1 cellular context compared by ENCODE assay signal in the genomic region with DNA sequence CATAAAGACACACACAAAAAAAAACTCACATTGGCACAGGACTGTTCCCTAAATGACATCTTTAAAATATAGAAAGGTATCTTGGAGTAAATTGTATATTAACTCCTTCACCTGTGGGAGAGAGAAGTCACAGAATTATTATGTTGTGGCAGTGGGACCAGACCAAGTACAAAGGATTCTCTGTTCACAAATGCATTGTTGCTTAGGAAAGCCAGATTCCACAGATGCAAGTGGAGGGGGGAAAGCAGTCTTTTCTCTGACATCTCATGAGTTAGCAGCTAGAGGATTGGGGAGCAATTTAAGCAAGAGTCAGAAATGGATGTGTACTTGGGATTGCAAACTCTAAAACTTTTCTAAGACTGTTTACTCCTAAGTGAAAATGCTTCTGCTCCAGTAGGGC.
TF ChIP-seq lines count a peak whose summit lies in the region.

No MANE protein-coding gene starts in this region.

TF ChIP-seq in SK-N-SH, 30 proteins besides CTCF, POLR2A, EP300 and RAD21 (continued from another document):
- TF ChIP-seq, protein P1, sequence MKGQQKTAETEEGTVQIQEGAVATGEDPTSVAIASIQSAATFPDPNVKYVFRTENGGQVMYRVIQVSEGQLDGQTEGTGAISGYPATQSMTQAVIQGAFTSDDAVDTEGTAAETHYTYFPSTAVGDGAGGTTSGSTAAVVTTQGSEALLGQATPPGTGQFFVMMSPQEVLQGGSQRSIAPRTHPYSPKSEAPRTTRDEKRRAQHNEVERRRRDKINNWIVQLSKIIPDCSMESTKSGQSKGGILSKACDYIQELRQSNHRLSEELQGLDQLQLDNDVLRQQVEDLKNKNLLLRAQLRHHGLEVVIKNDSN (IDR thresholded peaks at IDR 0.05; ENCODE audit: borderline replicate concordance, low read depth) = no peak
- TF ChIP-seq ELF1 (IDR thresholded peaks at IDR 0.05) = no peak
- no peak for TF ChIP-seq GATA2 (CRISPR knock-in tag; IDR thresholded peaks at IDR 0.05)
- TF ChIP-seq MEF2A (IDR thresholded peaks at IDR 0.05; ENCODE audit: borderline replicate concordance, low read depth) = no peak
- TF ChIP-seq, protein P2, sequence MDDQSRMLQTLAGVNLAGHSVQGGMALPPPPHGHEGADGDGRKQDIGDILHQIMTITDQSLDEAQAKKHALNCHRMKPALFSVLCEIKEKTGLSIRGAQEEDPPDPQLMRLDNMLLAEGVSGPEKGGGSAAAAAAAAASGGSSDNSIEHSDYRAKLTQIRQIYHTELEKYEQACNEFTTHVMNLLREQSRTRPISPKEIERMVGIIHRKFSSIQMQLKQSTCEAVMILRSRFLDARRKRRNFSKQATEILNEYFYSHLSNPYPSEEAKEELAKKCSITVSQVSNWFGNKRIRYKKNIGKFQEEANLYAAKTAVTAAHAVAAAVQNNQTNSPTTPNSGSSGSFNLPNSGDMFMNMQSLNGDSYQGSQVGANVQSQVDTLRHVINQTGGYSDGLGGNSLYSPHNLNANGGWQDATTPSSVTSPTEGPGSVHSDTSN (IDR thresholded peaks at IDR 0.05) = no peak
- no peak for TF ChIP-seq NFIC (IDR thresholded peaks at IDR 0.05; ENCODE audit: borderline replicate concordance)
- TF ChIP-seq TEAD4 (IDR thresholded peaks at IDR 0.05; ENCODE audit: borderline replicate concordance, insufficient read depth) = no peak
- TF ChIP-seq SMC3 (IDR thresholded peaks at IDR 0.05; ENCODE audit: low read depth, low read length) = no peak
- TF ChIP-seq SIN3A (IDR thresholded peaks at IDR 0.05; ENCODE audit: borderline replicate concordance, low read depth, low read length) = no peak
- TF ChIP-seq RCOR1 (IDR thresholded peaks at IDR 0.05; ENCODE audit: low read length) = no peak
- TF ChIP-seq, protein P3, sequence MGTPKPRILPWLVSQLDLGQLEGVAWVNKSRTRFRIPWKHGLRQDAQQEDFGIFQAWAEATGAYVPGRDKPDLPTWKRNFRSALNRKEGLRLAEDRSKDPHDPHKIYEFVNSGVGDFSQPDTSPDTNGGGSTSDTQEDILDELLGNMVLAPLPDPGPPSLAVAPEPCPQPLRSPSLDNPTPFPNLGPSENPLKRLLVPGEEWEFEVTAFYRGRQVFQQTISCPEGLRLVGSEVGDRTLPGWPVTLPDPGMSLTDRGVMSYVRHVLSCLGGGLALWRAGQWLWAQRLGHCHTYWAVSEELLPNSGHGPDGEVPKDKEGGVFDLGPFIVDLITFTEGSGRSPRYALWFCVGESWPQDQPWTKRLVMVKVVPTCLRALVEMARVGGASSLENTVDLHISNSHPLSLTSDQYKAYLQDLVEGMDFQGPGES (IDR thresholded peaks at IDR 0.05; ENCODE audit: low read depth, low read length) = no peak
- TF ChIP-seq, protein P4, sequence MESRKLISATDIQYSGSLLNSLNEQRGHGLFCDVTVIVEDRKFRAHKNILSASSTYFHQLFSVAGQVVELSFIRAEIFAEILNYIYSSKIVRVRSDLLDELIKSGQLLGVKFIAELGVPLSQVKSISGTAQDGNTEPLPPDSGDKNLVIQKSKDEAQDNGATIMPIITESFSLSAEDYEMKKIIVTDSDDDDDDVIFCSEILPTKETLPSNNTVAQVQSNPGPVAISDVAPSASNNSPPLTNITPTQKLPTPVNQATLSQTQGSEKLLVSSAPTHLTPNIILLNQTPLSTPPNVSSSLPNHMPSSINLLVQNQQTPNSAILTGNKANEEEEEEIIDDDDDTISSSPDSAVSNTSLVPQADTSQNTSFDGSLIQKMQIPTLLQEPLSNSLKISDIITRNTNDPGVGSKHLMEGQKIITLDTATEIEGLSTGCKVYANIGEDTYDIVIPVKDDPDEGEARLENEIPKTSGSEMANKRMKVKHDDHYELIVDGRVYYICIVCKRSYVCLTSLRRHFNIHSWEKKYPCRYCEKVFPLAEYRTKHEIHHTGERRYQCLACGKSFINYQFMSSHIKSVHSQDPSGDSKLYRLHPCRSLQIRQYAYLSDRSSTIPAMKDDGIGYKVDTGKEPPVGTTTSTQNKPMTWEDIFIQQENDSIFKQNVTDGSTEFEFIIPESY (IDR thresholded peaks at IDR 0.05; ENCODE audit: borderline replicate concordance, low read depth) = no peak
- TF ChIP-seq TAF1 (IDR thresholded peaks at IDR 0.05; ENCODE audit: borderline replicate concordance, low read depth, low read length) = no peak
- TF ChIP-seq, protein P5, sequence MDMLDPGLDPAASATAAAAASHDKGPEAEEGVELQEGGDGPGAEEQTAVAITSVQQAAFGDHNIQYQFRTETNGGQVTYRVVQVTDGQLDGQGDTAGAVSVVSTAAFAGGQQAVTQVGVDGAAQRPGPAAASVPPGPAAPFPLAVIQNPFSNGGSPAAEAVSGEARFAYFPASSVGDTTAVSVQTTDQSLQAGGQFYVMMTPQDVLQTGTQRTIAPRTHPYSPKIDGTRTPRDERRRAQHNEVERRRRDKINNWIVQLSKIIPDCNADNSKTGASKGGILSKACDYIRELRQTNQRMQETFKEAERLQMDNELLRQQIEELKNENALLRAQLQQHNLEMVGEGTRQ (IDR thresholded peaks at IDR 0.05; ENCODE audit: borderline replicate concordance, low read depth, low read length) = no peak
- no peak for TF ChIP-seq RXRA (IDR thresholded peaks at IDR 0.05; ENCODE audit: borderline replicate concordance, low read depth)
